In genomic region chr11:30445056-30445455, GRCh38 we compare ENCODE assay signal across 15 cellular contexts.
"Had no signal": no experiment of that assay in that cellular context is flagged by ENCODE, and none has a peak within 500 bp of the region (broad histone marks: within the 10 kb centered on the region; RNA-seq: fewer than 3 reads in every experiment).

No MANE protein-coding gene starts in this region.

- H3K4me1 Mint-ChIP-seq: activated naive CD8-positive, alpha-beta T cell treated with anti-CD3 and anti-CD28 coated beads for 36 hours; natural killer cell; stimulated activated naive CD8-positive, alpha-beta T cell treated with anti-CD3 and anti-CD28 coated beads, Interleukin-15, amount 100 ng/mL, for 72 hours had no signal

- H3K9me3 Mint-ChIP-seq: activated naive CD8-positive, alpha-beta T cell treated with anti-CD3 and anti-CD28 coated beads for 36 hours; activated T-helper 1 cell treated with anti-CD3 and anti-CD28 coated beads, Interleukin-12 subunit alpha, Interleukin-12 subunit beta, Interleukin-2, Interleukin-4 antibody, amounts not matched to agents 30 ng/mL and 10 ng/mL and 1 ng/mL, durations not matched to agents 14 hours and 24 hours and 36 hours; natural killer cell; stimulated activated naive CD8-positive, alpha-beta T cell treated with anti-CD3 and anti-CD28 coated beads, Interleukin-15, amount 100 ng/mL, for 72 hours had no signal

- H3K27me3 ChIP-seq: gastrocnemius medialis, right lobe of liver, spleen, upper lobe of right lung had no signal

- H3K36me3 Mint-ChIP-seq: activated naive CD8-positive, alpha-beta T cell treated with anti-CD3 and anti-CD28 coated beads for 36 hours; natural killer cell had no signal

- H3K36me3 ChIP-seq: gastrocnemius medialis, left ventricle myocardium inferior, right lobe of liver, spleen, upper lobe of right lung had no signal

- ATAC-seq: gastrocnemius medialis; natural killer cell; psoas muscle; stimulated activated naive CD8-positive, alpha-beta T cell treated with anti-CD3 and anti-CD28 coated beads, Interleukin-15, amount 100 ng/mL, for 72 hours; upper lobe of right lung had no signal

- H3K27ac Mint-ChIP-seq: activated naive CD8-positive, alpha-beta T cell treated with anti-CD3 and anti-CD28 coated beads for 36 hours; activated T-helper 1 cell treated with anti-CD3 and anti-CD28 coated beads, Interleukin-12 subunit alpha, Interleukin-12 subunit beta, Interleukin-2, Interleukin-4 antibody, amounts not matched to agents 30 ng/mL and 10 ng/mL and 1 ng/mL, durations not matched to agents 14 hours and 24 hours and 36 hours; natural killer cell; stimulated activated naive CD8-positive, alpha-beta T cell treated with anti-CD3 and anti-CD28 coated beads, Interleukin-15, amount 100 ng/mL, for 72 hours had no signal

- H3K9me3 ChIP-seq: gastrocnemius medialis, left ventricle myocardium inferior, psoas muscle, right lobe of liver, spleen, upper lobe of right lung had no signal

- DNase-seq: activated CD4-positive, CD25-positive, alpha-beta regulatory T cell treated with anti-CD3 and anti-CD28 coated beads, Interleukin-2, amount 50 U/mL, for 72 hours; activated naive CD8-positive, alpha-beta T cell treated with anti-CD3 and anti-CD28 coated beads for 36 hours; cerebellar nuclear complex; erythroblast; gastrocnemius medialis; kidney; left ventricle myocardium inferior; natural killer cell; psoas muscle; right lobe of liver; spleen; stimulated activated naive CD8-positive, alpha-beta T cell treated with anti-CD3 and anti-CD28 coated beads, Interleukin-15, amount 100 ng/mL, for 72 hours; SW 1271; upper lobe of right lung had no signal

- H3K4me3 ChIP-seq: gastrocnemius medialis, left ventricle myocardium inferior, psoas muscle, right lobe of liver, spleen, upper lobe of right lung had no signal

- H3K4me3 Mint-ChIP-seq: activated naive CD8-positive, alpha-beta T cell treated with anti-CD3 and anti-CD28 coated beads for 36 hours; activated T-helper 1 cell treated with anti-CD3 and anti-CD28 coated beads, Interleukin-12 subunit alpha, Interleukin-12 subunit beta, Interleukin-2, Interleukin-4 antibody, amounts not matched to agents 30 ng/mL and 10 ng/mL and 1 ng/mL, durations not matched to agents 14 hours and 24 hours and 36 hours; natural killer cell; stimulated activated naive CD8-positive, alpha-beta T cell treated with anti-CD3 and anti-CD28 coated beads, Interleukin-15, amount 100 ng/mL, for 72 hours had no signal

- H3K4me1 ChIP-seq: psoas muscle, right lobe of liver, spleen, upper lobe of right lung had no signal

- H3K27ac ChIP-seq: gastrocnemius medialis, left ventricle myocardium inferior, psoas muscle, right lobe of liver, spleen, upper lobe of right lung had no signal
